ENCODE assay signal across 29 cellular contexts in genomic region chrX:123138473-123138872, GRCh38. TPM values are rescaled to one million over a fixed set of nuclear protein-coding genes. Genes with fewer than 3 reads are reported as not detected.
DNase-seq lines count a peak whose midpoint lies in the region; ATAC-seq and TF ChIP-seq lines count a peak whose summit lies in the region.
"Had no signal": no experiment of that assay in that cellular context is flagged by ENCODE, and none has a peak within 500 bp of the region (broad histone marks: within the 10 kb centered on the region; RNA-seq: fewer than 3 reads in every experiment).

No MANE protein-coding gene starts in this region.

- H4K20me1 ChIP-seq in mammary epithelial cell (ENCODE audit: insufficient read depth, low read length): no peaks in the 10 kb centered on the region

- DNase-seq in left ventricle myocardium superior (no peak), right cardiac atrium (no peak), mammary epithelial cell (peak; percentile 34), aorta (no peak), mesenteric fat pad (ENCODE audit: low spot score) (no peak), posterior cingulate gyrus (no peak)
- DNase-seq: 8988T; activated CD4-positive, alpha-beta T cell treated with anti-CD3 and anti-CD28 coated beads, Interleukin-2, amount 50 U/mL, for 4 hours; amniotic stem cell; CD4-positive, CD25-positive, alpha-beta regulatory T cell; GOT3; islet precursor cell; MM.1S; NCI-H146; NCI-H2227 treated with DMSO at 0.1 percent for 48 hours; NCI-H82; occipital lobe; right lobe of liver; stimulated activated CD4-positive, alpha-beta T cell treated with anti-CD3 and anti-CD28 coated beads, Interleukin-15, amount 100 ng/mL, for 24 hours; substantia nigra; uterus had no signal

- TF ChIP-seq POLR2A in gastroesophageal sphincter (IDR thresholded peaks at IDR 0.05): no peak

- dilution Hi-C loops in mammary epithelial cell (cut with HindIII; ENCODE audit: low sequenced_read_pairs): no loop called here

- no TSS peak for BruUV-seq in mammary epithelial cell (replicated peaks; lab: Mats Ljungman, UMichigan)

- in situ Hi-C loops in mammary epithelial cell (cut with MboI; ENCODE audit: low sequenced_read_pairs in 2 of 2): no loop called here

- H3K36me3 ChIP-seq in mammary epithelial cell (ENCODE audit: insufficient read depth, low read length) (no peaks in the 10 kb centered on the region), gastroesophageal sphincter (no peaks in the 10 kb centered on the region), aorta (ENCODE audit: control insufficient read depth in 1 of 2, insufficient read depth in 2 of 2, low read length in 1 of 2) (no peaks in the 10 kb centered on the region)
- H3K36me3 ChIP-seq: esophagus muscularis mucosa, right lobe of liver, uterus had no signal

- intact Hi-C loops in left ventricle myocardium superior (cut with micrococcal nuclease): no loop called here
- intact Hi-C loops in right cardiac atrium (cut with DNase I): no loop called here
- intact Hi-C loops in mammary epithelial cell (cut with micrococcal nuclease): no loop called here
- intact Hi-C loops in aorta (cut with DNase I): no loop called here
- intact Hi-C loops in posterior cingulate gyrus (cut with DNase I): no loop called here

- H3K4me1 ChIP-seq in right cardiac atrium (ENCODE audit: control insufficient read depth, insufficient read depth, low read length) (no peaks in the 10 kb centered on the region), mammary epithelial cell (ENCODE audit: insufficient read depth, low read length) (no peaks in the 10 kb centered on the region), gastroesophageal sphincter (no peaks in the 10 kb centered on the region), aorta (ENCODE audit: control insufficient read depth in 1 of 2, insufficient read depth in 2 of 2, low read length in 2 of 2) (peaks cover 0 to 2% of the 10 kb centered on the region in 2 donors)
- H3K4me1 ChIP-seq: esophagus muscularis mucosa, right lobe of liver, uterus had no signal

- H3K27me3 ChIP-seq in right cardiac atrium (ENCODE audit: control insufficient read depth, insufficient read depth) (no peaks in the 10 kb centered on the region), mammary epithelial cell (ENCODE audit: insufficient read depth, low read length) (no peaks in the 10 kb centered on the region), gastroesophageal sphincter (no peaks in the 10 kb centered on the region), aorta (ENCODE audit: control insufficient read depth in 1 of 2, insufficient read depth in 2 of 2, low read length in 1 of 2) (no peaks in the 10 kb centered on the region)
- H3K27me3 ChIP-seq: esophagus muscularis mucosa, hepatocyte, uterus had no signal

- no peak for TF ChIP-seq EP300 in gastroesophageal sphincter (IDR thresholded peaks at IDR 0.05)

- H3K79me2 ChIP-seq in mammary epithelial cell (ENCODE audit: insufficient read depth, low read length): no peaks in the 10 kb centered on the region
- H3K79me2 ChIP-seq: hepatocyte had no signal

- no peak overlapping the region for H3K9ac ChIP-seq in mammary epithelial cell (ENCODE audit: insufficient read depth, low read length)

- H2AFZ ChIP-seq in mammary epithelial cell (ENCODE audit: low read depth, low read length): no peak overlapping the region
- H2AFZ ChIP-seq: hepatocyte had no signal

- H3K4me2 ChIP-seq in mammary epithelial cell (ENCODE audit: insufficient read depth, low read depth, low read length): no peak overlapping the region
- H3K4me2 ChIP-seq: hepatocyte had no signal

- peak; percentile 28 for ATAC-seq in left ventricle myocardium superior
- ATAC-seq in right cardiac atrium: no peak
- peak; percentile 70 for ATAC-seq in gastroesophageal sphincter
- ATAC-seq in aorta (ENCODE audit: low FRiP score): peak; percentile 54
- ATAC-seq in HG03520 (IDR thresholded peaks at IDR 0.05; ENCODE audit: unreplicated experiment): no peak

- CTCF ChIA-PET in mammary epithelial cell (lab: Charles Lee; ENCODE audit: low non-redundant PET): no interaction called here

- WGBS in right cardiac atrium: 68% methylated on average over 1 of the region's 1 CpG
- 0% methylated on average over 1 of the region's 1 CpG for WGBS in mammary epithelial cell (ENCODE audit: low coverage, missing lambda C conversion rate)
- WGBS in gastroesophageal sphincter (ENCODE audit: low coverage in 1 of 2), 2 donors: 22 to 67% methylated on average over 1 of the region's 1 CpG
- WGBS in aorta, 2 donors: 4 to 26% methylated on average over 1 of the region's 1 CpG

- H3K27ac ChIP-seq in right cardiac atrium (ENCODE audit: low read length) (no peak overlapping the region), mammary epithelial cell (ENCODE audit: insufficient read depth, low read depth, low read length) (no peak overlapping the region), gastroesophageal sphincter (no peak overlapping the region), aorta (ENCODE audit: low read depth in 1 of 2, low read length in 2 of 2) (no peak overlapping the region)
- H3K27ac ChIP-seq: esophagus muscularis mucosa, hepatocyte, right lobe of liver, uterus had no signal

- H3K4me3 ChIP-seq in right cardiac atrium (ENCODE audit: low read length) (no peak overlapping the region), mammary epithelial cell (replicated peaks in 1 of 3; ENCODE audit: insufficient read depth in 1 of 3, low read depth in 2 of 3, low read length in 3 of 3) (no peak overlapping the region), gastroesophageal sphincter (no peak overlapping the region), aorta (ENCODE audit: low read length in 2 of 2) (no peak overlapping the region)
- H3K4me3 ChIP-seq: esophagus muscularis mucosa, hepatocyte, right lobe of liver, uterus had no signal

- TF ChIP-seq CTCF in mammary epithelial cell (conservative IDR thresholded peaks at IDR 0.05 in 1 of 2, IDR thresholded peaks at IDR 0.05 in 1 of 2; ENCODE audit: extremely low read depth in 1 of 2, insufficient read depth in 1 of 2, low read depth in 1 of 2, low read length in 2 of 2) (no peak), gastroesophageal sphincter (IDR thresholded peaks at IDR 0.05) (no peak)

- H3K9me3 ChIP-seq in right cardiac atrium (ENCODE audit: control insufficient read depth, low read length): no peaks in the 10 kb centered on the region
- peaks cover 5% of the 10 kb centered on the region for H3K9me3 ChIP-seq in mammary epithelial cell (replicated peaks; ENCODE audit: insufficient read depth, low read length)
- no peaks in the 10 kb centered on the region for H3K9me3 ChIP-seq in gastroesophageal sphincter
- H3K9me3 ChIP-seq in aorta (ENCODE audit: control insufficient read depth, low read length): no peaks in the 10 kb centered on the region
- H3K9me3 ChIP-seq: esophagus muscularis mucosa, right lobe of liver, uterus had no signal

RNA-seq across cellular contexts. Expression of gene GRIA3, which starts 45.6 kb away (rescaled TPM):
- total RNA-seq in left ventricle myocardium superior (0.59 TPM), right cardiac atrium (1 to 10 TPM; 3.1 to 5.4 (median 4.6) TPM), mammary epithelial cell (under 1 TPM; 0.73 to 0.83 TPM), gastroesophageal sphincter (1 to 10 TPM in 2 of 4 donors, under 1 TPM in 2; 0.07 to 2.5 (median 1.1) TPM), aorta (10 to 100 TPM in 1 of 2 donors, 1 to 10 TPM in 1; 7.2 to 12.4 TPM), mesenteric fat pad (0.71 TPM)
- polyA plus RNA-seq in right cardiac atrium (1.6 TPM), mammary epithelial cell (0.06 TPM), aorta (1 to 10 TPM; 5.1 to 7.0 TPM)
- polyA minus RNA-seq in mammary epithelial cell: not detected
- total RNA-seq: CD4-positive, CD25-positive, alpha-beta regulatory T cell; G401; lung microvascular endothelial cell; SK-MEL-5 had no signal
- polyA plus RNA-seq: CD4-positive, CD25-positive, alpha-beta regulatory T cell; IgD-negative memory B cell had no signal

Comparison
In these comparisons a context has a peak if more than half of its experiments do, and no peak if none do; other contexts are left out.
1. ATAC-seq: peak in left ventricle myocardium superior (single experiment), gastroesophageal sphincter (single experiment) and aorta (single experiment); none in right cardiac atrium (0 of 2) and HG03520 (single experiment).